In genomic region chr11:114587398-114587953, GRCh38 we compare ENCODE assay signal across 36 cellular contexts. TPM values are rescaled to one million over a fixed set of nuclear protein-coding genes. Genes with fewer than 3 reads are reported as not detected.
"Had no signal": no experiment of that assay in that cellular context is flagged by ENCODE, and none has a peak within 500 bp of the region (broad histone marks: within the 10 kb centered on the region; RNA-seq: fewer than 3 reads in every experiment).

No MANE protein-coding gene starts in this region.

- H3K4me3 ChIP-seq: adrenal gland, body of pancreas, esophagus muscularis mucosa, gastrocnemius medialis had no signal

- H3K4me1 ChIP-seq: adrenal gland, body of pancreas, esophagus muscularis mucosa, foreskin keratinocyte, gastrocnemius medialis had no signal

- ATAC-seq: activated CD4-positive, alpha-beta T cell treated with anti-CD3 and anti-CD28 coated beads for 36 hours; activated CD4-positive, CD25-positive, alpha-beta regulatory T cell treated with anti-CD3 and anti-CD28 coated beads, Interleukin-2, amount 50 U/mL, for 24 hours; activated CD8-positive, alpha-beta memory T cell treated with anti-CD3 and anti-CD28 coated beads, Interleukin-2, amount 10 ng/mL, durations not matched to agents 7 days and 5 days; activated CD8-positive, alpha-beta T cell treated with anti-CD3 and anti-CD28 coated beads, Interleukin-2, amount 10 ng/mL, durations not matched to agents 7 days and 5 days; activated naive CD8-positive, alpha-beta T cell treated with anti-CD3 and anti-CD28 coated beads, Interleukin-2, amount 50 U/mL, for 24 hours; body of pancreas; effector memory CD8-positive, alpha-beta T cell; foreskin keratinocyte; gastrocnemius medialis; T-helper 17 cell had no signal

- DNase-seq: activated B cell treated with CpG ODN at 0.5 μM for 24 hours; activated CD4-positive, alpha-beta memory T cell treated with anti-CD3 and anti-CD28 coated beads for 36 hours; activated CD4-positive, alpha-beta T cell treated with anti-CD3 and anti-CD28 coated beads for 36 hours; activated CD4-positive, alpha-beta T cell treated with anti-CD3 and anti-CD28 coated beads, Interleukin-2, amount 10 ng/mL, durations not matched to agents 24 days and 14 days; activated CD8-positive, alpha-beta memory T cell treated with anti-CD3 and anti-CD28 coated beads, Interleukin-2, amount 10 ng/mL, durations not matched to agents 7 days and 5 days; activated CD8-positive, alpha-beta memory T cell treated with anti-CD3 and anti-CD28 coated beads, Interleukin-2, amount 50 U/mL, for 4 hours; activated CD8-positive, alpha-beta T cell treated with anti-CD3 and anti-CD28 coated beads, Interleukin-2, amount 10 ng/mL, durations not matched to agents 7 days and 5 days; activated effector memory CD4-positive, alpha-beta T cell treated with anti-CD3 and anti-CD28 coated beads, Interleukin-2, amount 50 U/mL, for 16 hours; activated naive CD4-positive, alpha-beta T cell treated with anti-CD3 and anti-CD28 coated beads for 36 hours; activated naive CD8-positive, alpha-beta T cell treated with anti-CD3 and anti-CD28 coated beads for 36 hours; activated naive CD8-positive, alpha-beta T cell treated with anti-CD3 and anti-CD28 coated beads, Interleukin-2, amount 50 U/mL, for 24 hours; activated T-cell treated with anti-CD3 and anti-CD28 coated beads, Interleukin-2, amount 50 U/mL, for 1 hour; activated T-cell treated with anti-CD3 and anti-CD28 coated beads, Interleukin-2, amount 50 U/mL, for 48 hours; adrenal gland; amygdala; aorta; body of pancreas; caudate nucleus; cortex of kidney; effector CD4-positive, alpha-beta T cell; effector memory CD8-positive, alpha-beta T cell; foreskin keratinocyte; gastrocnemius medialis; T-helper 1 cell; T-helper 17 cell; T1000; WERI-Rb-1 had no signal

- H3K27ac ChIP-seq: adrenal gland, body of pancreas, esophagus muscularis mucosa, foreskin keratinocyte, gastrocnemius medialis, WERI-Rb-1 had no signal

- FAIRE-seq: colon had no signal

- H3K36me3 ChIP-seq: adrenal gland, esophagus muscularis mucosa, gastrocnemius medialis, WERI-Rb-1 had no signal

- H3K27me3 ChIP-seq: adrenal gland, body of pancreas, esophagus muscularis mucosa had no signal

RNA-seq across cellular contexts. Expression of gene NXPE4, which starts 8.1 kb away (rescaled TPM):
- total RNA-seq: activated B cell treated with CpG ODN at 0.5 μM for 24 hours; activated CD4-positive, alpha-beta memory T cell treated with anti-CD3 and anti-CD28 coated beads for 36 hours; activated CD4-positive, alpha-beta T cell treated with anti-CD3 and anti-CD28 coated beads for 36 hours; activated CD4-positive, alpha-beta T cell treated with anti-CD3 and anti-CD28 coated beads, Interleukin-2, amount 10 ng/mL, durations not matched to agents 24 days and 14 days; activated CD8-positive, alpha-beta memory T cell treated with anti-CD3 and anti-CD28 coated beads for 36 hours; activated CD8-positive, alpha-beta memory T cell treated with anti-CD3 and anti-CD28 coated beads, Interleukin-2, amount 10 ng/mL, durations not matched to agents 7 days and 5 days; activated CD8-positive, alpha-beta T cell treated with anti-CD3 and anti-CD28 coated beads, Interleukin-2, amount 10 ng/mL, durations not matched to agents 7 days and 5 days; activated naive CD4-positive, alpha-beta T cell treated with anti-CD3 and anti-CD28 coated beads for 36 hours; activated naive CD8-positive, alpha-beta T cell treated with anti-CD3 and anti-CD28 coated beads for 36 hours; activated T-helper 1 cell treated with anti-CD3 and anti-CD28 coated beads, Interleukin-12 subunit alpha, Interleukin-12 subunit beta, Interleukin-2, Interleukin-4 antibody, amounts not matched to agents 30 ng/mL and 10 ng/mL and 1 ng/mL, durations not matched to agents 14 hours and 24 hours and 36 hours; activated T-helper 2 cell treated with anti-CD3 and anti-CD28 coated beads, Interferon-gamma antibody, Interleukin-2, Interleukin-4, amounts not matched to agents 10 μg/mL and 5 μg/mL and 100 μg/mL, durations not matched to agents 14 hours and 24 hours and 36 hours; adrenal gland; body of pancreas; chondrocyte; dermis blood vessel endothelial cell; esophagus muscularis mucosa; foreskin keratinocyte; glomerular endothelial cell; T-helper 17 cell had no signal
- polyA plus RNA-seq: adrenal gland, foreskin keratinocyte had no signal

RNA-seq across cellular contexts. Expression of gene NXPE1, which starts 27.8 kb away (rescaled TPM):
- total RNA-seq: activated B cell treated with CpG ODN at 0.5 μM for 24 hours; activated CD4-positive, alpha-beta memory T cell treated with anti-CD3 and anti-CD28 coated beads for 36 hours; activated CD4-positive, alpha-beta T cell treated with anti-CD3 and anti-CD28 coated beads for 36 hours; activated CD4-positive, alpha-beta T cell treated with anti-CD3 and anti-CD28 coated beads, Interleukin-2, amount 10 ng/mL, durations not matched to agents 24 days and 14 days; activated CD8-positive, alpha-beta memory T cell treated with anti-CD3 and anti-CD28 coated beads for 36 hours; activated CD8-positive, alpha-beta memory T cell treated with anti-CD3 and anti-CD28 coated beads, Interleukin-2, amount 10 ng/mL, durations not matched to agents 7 days and 5 days; activated CD8-positive, alpha-beta T cell treated with anti-CD3 and anti-CD28 coated beads, Interleukin-2, amount 10 ng/mL, durations not matched to agents 7 days and 5 days; activated naive CD4-positive, alpha-beta T cell treated with anti-CD3 and anti-CD28 coated beads for 36 hours; activated naive CD8-positive, alpha-beta T cell treated with anti-CD3 and anti-CD28 coated beads for 36 hours; activated T-helper 1 cell treated with anti-CD3 and anti-CD28 coated beads, Interleukin-12 subunit alpha, Interleukin-12 subunit beta, Interleukin-2, Interleukin-4 antibody, amounts not matched to agents 30 ng/mL and 10 ng/mL and 1 ng/mL, durations not matched to agents 14 hours and 24 hours and 36 hours; activated T-helper 2 cell treated with anti-CD3 and anti-CD28 coated beads, Interferon-gamma antibody, Interleukin-2, Interleukin-4, amounts not matched to agents 10 μg/mL and 5 μg/mL and 100 μg/mL, durations not matched to agents 14 hours and 24 hours and 36 hours; aorta; body of pancreas; chondrocyte; dermis blood vessel endothelial cell; esophagus muscularis mucosa; foreskin keratinocyte; glomerular endothelial cell; T-helper 17 cell had no signal
- polyA plus RNA-seq: adrenal gland, foreskin keratinocyte had no signal
